In the genomic region with DNA sequence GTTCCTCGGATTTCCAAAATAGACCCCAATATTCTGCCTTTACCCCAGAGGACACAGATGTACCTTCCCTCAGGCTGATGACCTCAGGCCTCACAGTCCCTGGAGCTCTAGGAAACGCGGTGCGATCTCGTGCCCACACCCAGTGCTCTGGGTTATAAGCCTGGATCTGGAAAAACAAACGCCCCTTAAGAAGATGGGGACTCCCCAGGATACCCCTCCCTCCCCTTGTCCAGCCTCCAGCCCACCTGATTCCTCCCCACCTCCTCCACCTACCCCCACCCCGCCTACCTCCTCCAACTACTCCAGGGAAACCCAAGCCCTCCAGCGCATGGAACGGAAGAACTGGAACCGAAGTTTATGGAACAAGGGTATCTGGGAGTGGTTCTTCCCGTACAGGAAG, we compare ENCODE assay signal across 28 cellular contexts.
"Had no signal": no experiment of that assay in that cellular context is flagged by ENCODE, and none has a peak within 500 bp of the region (broad histone marks: within the 10 kb centered on the region; RNA-seq: fewer than 3 reads in every experiment).

No MANE protein-coding gene starts in this region.

- DNase-seq: stimulated activated CD4-positive, alpha-beta T cell treated with anti-CD3 and anti-CD28 coated beads, Interleukin-2, amount 100 ng/mL, for 48 hours; stimulated activated CD4-positive, alpha-beta T cell treated with anti-CD3 and anti-CD28 coated beads, Interleukin-4, amount 100 ng/mL, for 1 hour; stimulated activated CD4-positive, alpha-beta T cell treated with anti-CD3 and anti-CD28 coated beads, Interleukin-4, amount 100 ng/mL, for 24 hours; stimulated activated CD4-positive, alpha-beta T cell treated with anti-CD3 and anti-CD28 coated beads, Interleukin-4, amount 100 ng/mL, for 4 hours; stimulated activated naive B cell treated with anti-CD40 and anti-IgM and Interleukin-4, amounts not matched to agents 10 μg/mL and 1 μg/mL and 100 μg/mL, for 72 hours; stimulated activated naive CD4-positive, alpha-beta T cell; stimulated activated naive CD4-positive, alpha-beta T cell treated with Interleukin-2 at 50 U/mL for 16 hours; stimulated activated naive CD8-positive, alpha-beta T cell treated with anti-CD3 and anti-CD28 coated beads, Interleukin-15, amount 100 ng/mL, for 72 hours; stimulated activated naive CD8-positive, alpha-beta T cell treated with anti-CD3 and anti-CD28 coated beads, Interleukin-15, Interleukin-2, amounts not matched to agents 100 U/mL and 50 U/mL, for 24 hours; stomach; substantia nigra; testis; thyroid gland; tibial artery; transverse colon; trophoblast cell; upper lobe of left lung; upper lobe of right lung; uterus had no signal

- FAIRE-seq: urothelium cell line had no signal

- H3K9me3 Mint-ChIP-seq: stimulated activated effector memory CD8-positive, alpha-beta T cell treated with anti-CD3 and anti-CD28 coated beads, Interleukin-12 subunit alpha, Interleukin-12 subunit beta, amount 100 ng/mL, for 72 hours; stimulated activated memory B cell treated with anti-CD40 and anti-IgM and Interleukin-4, amounts not matched to agents 10 μg/mL and 1 μg/mL and 100 μg/mL, for 72 hours; stimulated activated naive B cell treated with anti-CD40 and anti-IgM and Interleukin-4, amounts not matched to agents 10 μg/mL and 1 μg/mL and 100 μg/mL, for 72 hours; stimulated activated naive CD8-positive, alpha-beta T cell treated with anti-CD3 and anti-CD28 coated beads, Interleukin-15, amount 100 ng/mL, for 72 hours; stimulated activated naive CD8-positive, alpha-beta T cell treated with anti-CD3 and anti-CD28 coated beads, Interleukin-15, Interleukin-2, amounts not matched to agents 100 ng/mL and 50 ng/mL, for 24 hours had no signal

- H3K27me3 ChIP-seq: stomach, suprapubic skin, testis, thyroid gland, tibial artery, tibial nerve, transverse colon, upper lobe of left lung, upper lobe of right lung, uterus, vagina had no signal

- H3K36me3 ChIP-seq: suprapubic skin, thoracic aorta, thyroid gland, tibial artery, transverse colon, upper lobe of left lung, upper lobe of right lung, uterus, vagina had no signal

- H3K27me3 Mint-ChIP-seq: stimulated activated memory B cell treated with anti-CD40 and anti-IgM and Interleukin-4, amounts not matched to agents 10 μg/mL and 1 μg/mL and 100 μg/mL, for 72 hours; stimulated activated naive B cell treated with anti-CD40 and anti-IgM and Interleukin-4, amounts not matched to agents 10 μg/mL and 1 μg/mL and 100 μg/mL, for 72 hours; stimulated activated naive CD8-positive, alpha-beta T cell treated with anti-CD3 and anti-CD28 coated beads, Interleukin-15, amount 100 ng/mL, for 72 hours; stimulated activated naive CD8-positive, alpha-beta T cell treated with anti-CD3 and anti-CD28 coated beads, Interleukin-15, Interleukin-2, amounts not matched to agents 100 ng/mL and 50 ng/mL, for 24 hours; type B pancreatic cell had no signal

- H3K9me3 ChIP-seq: stomach, suprapubic skin, testis, thoracic aorta, thyroid gland, tibial artery, transverse colon, upper lobe of left lung, upper lobe of right lung, uterus, vagina had no signal

- H3K27ac ChIP-seq: stomach, suprapubic skin, testis, thoracic aorta, thyroid gland, tibial artery, tibial nerve, transverse colon, upper lobe of left lung, upper lobe of right lung, uterus, vagina had no signal

- H3K4me3 Mint-ChIP-seq: stimulated activated effector memory CD8-positive, alpha-beta T cell treated with anti-CD3 and anti-CD28 coated beads, Interleukin-12 subunit alpha, Interleukin-12 subunit beta, amount 100 ng/mL, for 72 hours; stimulated activated memory B cell treated with anti-CD40 and anti-IgM and Interleukin-4, amounts not matched to agents 10 μg/mL and 1 μg/mL and 100 μg/mL, for 72 hours; stimulated activated naive B cell treated with anti-CD40 and anti-IgM and Interleukin-4, amounts not matched to agents 10 μg/mL and 1 μg/mL and 100 μg/mL, for 72 hours; stimulated activated naive CD8-positive, alpha-beta T cell treated with anti-CD3 and anti-CD28 coated beads, Interleukin-15, amount 100 ng/mL, for 72 hours; stimulated activated naive CD8-positive, alpha-beta T cell treated with anti-CD3 and anti-CD28 coated beads, Interleukin-15, Interleukin-2, amounts not matched to agents 100 ng/mL and 50 ng/mL, for 24 hours; type B pancreatic cell had no signal

- ATAC-seq: stimulated activated effector memory CD8-positive, alpha-beta T cell treated with anti-CD3 and anti-CD28 coated beads, Interleukin-12 subunit alpha, Interleukin-12 subunit beta, amount 100 ng/mL, for 72 hours; stimulated activated memory B cell treated with anti-CD40 and anti-IgM and Interleukin-4, amounts not matched to agents 10 μg/mL and 1 μg/mL and 100 μg/mL, for 72 hours; stimulated activated naive B cell treated with anti-CD40 and anti-IgM and Interleukin-4, amounts not matched to agents 10 μg/mL and 1 μg/mL and 100 μg/mL, for 72 hours; stimulated activated naive CD8-positive, alpha-beta T cell treated with anti-CD3 and anti-CD28 coated beads, Interleukin-15, amount 100 ng/mL, for 72 hours; stimulated activated naive CD8-positive, alpha-beta T cell treated with anti-CD3 and anti-CD28 coated beads, Interleukin-15, Interleukin-2, amounts not matched to agents 100 U/mL and 50 U/mL, for 24 hours; upper lobe of right lung had no signal

- H3K27ac Mint-ChIP-seq: stimulated activated effector memory CD8-positive, alpha-beta T cell treated with anti-CD3 and anti-CD28 coated beads, Interleukin-12 subunit alpha, Interleukin-12 subunit beta, amount 100 ng/mL, for 72 hours; stimulated activated memory B cell treated with anti-CD40 and anti-IgM and Interleukin-4, amounts not matched to agents 10 μg/mL and 1 μg/mL and 100 μg/mL, for 72 hours; stimulated activated naive B cell treated with anti-CD40 and anti-IgM and Interleukin-4, amounts not matched to agents 10 μg/mL and 1 μg/mL and 100 μg/mL, for 72 hours; stimulated activated naive CD8-positive, alpha-beta T cell treated with anti-CD3 and anti-CD28 coated beads, Interleukin-15, amount 100 ng/mL, for 72 hours; stimulated activated naive CD8-positive, alpha-beta T cell treated with anti-CD3 and anti-CD28 coated beads, Interleukin-15, Interleukin-2, amounts not matched to agents 100 ng/mL and 50 ng/mL, for 24 hours; type B pancreatic cell had no signal

- H3K4me1 Mint-ChIP-seq: stimulated activated memory B cell treated with anti-CD40 and anti-IgM and Interleukin-4, amounts not matched to agents 10 μg/mL and 1 μg/mL and 100 μg/mL, for 72 hours; stimulated activated naive CD8-positive, alpha-beta T cell treated with anti-CD3 and anti-CD28 coated beads, Interleukin-15, amount 100 ng/mL, for 72 hours had no signal

- H3K4me3 ChIP-seq: stomach, suprapubic skin, testis, thoracic aorta, thyroid gland, tibial artery, tibial nerve, transverse colon, upper lobe of left lung, upper lobe of right lung, uterus, vagina had no signal

- H3K4me1 ChIP-seq: stomach, suprapubic skin, testis, thyroid gland, tibial artery, tibial nerve, transverse colon, upper lobe of left lung, upper lobe of right lung, uterus, vagina had no signal
